In the genomic region with DNA sequence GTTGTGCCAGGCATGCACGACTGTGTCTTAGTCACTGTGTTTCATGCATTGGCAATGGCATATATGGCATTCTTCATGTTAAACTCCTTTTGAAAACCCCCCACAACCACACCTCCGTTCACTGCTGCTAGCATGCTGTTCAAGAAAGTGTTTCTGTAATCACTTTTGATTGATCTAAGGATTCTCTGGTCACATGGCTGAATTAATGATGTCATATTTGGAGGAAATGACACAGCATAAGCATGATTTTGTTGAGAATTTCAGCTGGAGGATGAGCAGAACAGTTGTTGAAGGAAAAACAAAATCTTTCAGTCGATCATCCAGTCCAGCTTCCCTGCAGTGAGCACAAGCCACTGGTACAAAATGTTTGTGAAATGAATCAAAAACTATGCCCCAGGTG, we compare ENCODE assay signal across 25 cellular contexts.
"Had no signal": no experiment of that assay in that cellular context is flagged by ENCODE, and none has a peak within 500 bp of the region (broad histone marks: within the 10 kb centered on the region; RNA-seq: fewer than 3 reads in every experiment).

No MANE protein-coding gene starts in this region.

- H3K9me3 ChIP-seq: MG63, SJSA1 had no signal

- H3K36me3 ChIP-seq: MG63, SJSA1 had no signal

- DNase-seq: IMR-90, Karpas-422, KG1, MG63, NCI-H1092, NCI-H1105 treated with DMSO at 0.1 percent for 48 hours, NCI-H1417 treated with DMSO at 0.1 percent for 48 hours, NCI-H146, NCI-H1694 treated with DMSO at 0.1 percent for 48 hours, NCI-H2029, NCI-H2081 treated with DMSO at 0.1 percent for 48 hours, NCI-H2171, NCI-H226, NCI-H446, NCI-H510A, NCI-H524 treated with DMSO at 0.1 percent for 48 hours, NCI-H69, NCI-H774, Right ventricle myocardium superior, RPMI8226, SIG-M5 had no signal

- H3K27ac ChIP-seq: HL-60, SJSA1, SK-N-MC had no signal

- FAIRE-seq: RCC 7860 had no signal

- H3K4me3 ChIP-seq: MG63, SJSA1, SK-N-MC had no signal

- H3K27me3 ChIP-seq: MG63, SJSA1 had no signal
